10 cellular contexts compared by ENCODE assay signal in genomic region chr17:78532922-78533640, GRCh38. TPM values are rescaled to one million over a fixed set of nuclear protein-coding genes. Genes with fewer than 3 reads are reported as not detected.
A peak's percentile ranks its signal among the peaks of the same experiment; 100 is the strongest.
DNase-seq lines count a peak whose midpoint lies in the region; ATAC-seq, FAIRE-seq and TF ChIP-seq lines count a peak whose summit lies in the region.
"Had no signal": no experiment of that assay in that cellular context is flagged by ENCODE, and none has a peak within 500 bp of the region (broad histone marks: within the 10 kb centered on the region; RNA-seq: fewer than 3 reads in every experiment).

No MANE protein-coding gene starts in this region.

- H3K36me3 ChIP-seq in endothelial cell of umbilical vein (ENCODE audit: control insufficient read depth in 2 of 2, extremely low read depth in 1 of 2, insufficient read depth in 2 of 2, low read length in 2 of 2), result no peaks in the 10 kb centered on the region

- H3K4me2 ChIP-seq in endothelial cell of umbilical vein (ENCODE audit: insufficient read depth, low read length), result no peak overlapping the region

- peaks cover 0 to 1% of the 10 kb centered on the region in 2 experiments for H3K27me3 ChIP-seq in endothelial cell of umbilical vein (ENCODE audit: control insufficient read depth in 2 of 2, insufficient read depth in 2 of 2, low read length in 2 of 2)

- ATAC-seq in HG03159 (IDR thresholded peaks at IDR 0.05; ENCODE audit: unreplicated experiment) (no peak), left colon (no peak)

- no peaks in the 10 kb centered on the region for H3K79me2 ChIP-seq in endothelial cell of umbilical vein (ENCODE audit: control insufficient read depth, insufficient read depth, low read length)

- no peak for TF ChIP-seq POLR2A in endothelial cell of umbilical vein (IDR thresholded peaks at IDR 0.05; ENCODE audit: low read depth, low read length)

- DNase-seq in activated T-cell treated with anti-CD3 and anti-CD28 coated beads for 24 hours (ENCODE audit: low read depth) (peak; percentile 9), activated T-cell treated with anti-CD3 and anti-CD28 coated beads for 4 hours (no peak), RPMI7951 (ENCODE audit: low read depth) (peak; percentile 88), endothelial cell of umbilical vein (ENCODE audit: low read depth, low spot score) (peak; percentile 11), left colon (no peak), iPS-NIHi7 (ENCODE audit: extremely low spot score) (no peak)
- DNase-seq in stimulated activated CD4-positive, alpha-beta T cell treated with anti-CD3 and anti-CD28 coated beads, Interleukin-4, amount 100 ng/mL, for 1 hour, result peak; percentile 8
- DNase-seq: MM.1S, retina had no signal

- no peak overlapping the region for H3K27ac ChIP-seq in endothelial cell of umbilical vein (ENCODE audit: insufficient read depth, low read depth, low read length)

- POLR2A ChIA-PET in endothelial cell of umbilical vein (lab: Charles Lee), result no interaction called here

- intact Hi-C loops in endothelial cell of umbilical vein (cut with micrococcal nuclease) (no loop called here), left colon (cut with DNase I, micrococcal nuclease) (no loop called here)

- no peaks in the 10 kb centered on the region for H4K20me1 ChIP-seq in endothelial cell of umbilical vein (replicated peaks; ENCODE audit: control insufficient read depth, extremely low read depth, insufficient read depth, low read length)

- no peak overlapping the region for H3K4me3 ChIP-seq in endothelial cell of umbilical vein (replicated peaks in 1 of 3; ENCODE audit: insufficient read depth in 1 of 3, low read depth in 1 of 3, low read length in 3 of 3)

- CTCF ChIA-PET in endothelial cell of umbilical vein (lab: Charles Lee), result no interaction called here

- no peaks in the 10 kb centered on the region for H3K4me1 ChIP-seq in endothelial cell of umbilical vein (ENCODE audit: control insufficient read depth, extremely low read depth, insufficient read depth, low read length)

- dilution Hi-C loops in endothelial cell of umbilical vein (cut with MboI; ENCODE audit: extremely low pct_ligation_motif_present, low sequenced_read_pairs), result no loop called here

- H2AFZ ChIP-seq in endothelial cell of umbilical vein (ENCODE audit: low read depth, low read length), result no peak overlapping the region

- no peak for TF ChIP-seq CTCF in endothelial cell of umbilical vein (IDR thresholded peaks at IDR 0.05; ENCODE audit: extremely low read depth in 1 of 2, insufficient read depth in 1 of 2, low read depth in 1 of 2, low read length in 2 of 2)

- no peaks in the 10 kb centered on the region for H3K9me1 ChIP-seq in endothelial cell of umbilical vein (replicated peaks; ENCODE audit: control insufficient read depth, extremely low read depth, insufficient read depth, low read length)

- no peak for FAIRE-seq in endothelial cell of umbilical vein (lab: Jason Lieb, UNC)

- BruUV-seq in endothelial cell of umbilical vein (replicated peaks; lab: Mats Ljungman, UMichigan), result no TSS peak

- no peak overlapping the region for H3K9ac ChIP-seq in endothelial cell of umbilical vein (replicated peaks; ENCODE audit: extremely low read depth, insufficient read depth, low read length)

- no peaks in the 10 kb centered on the region for H3K9me3 ChIP-seq in endothelial cell of umbilical vein (replicated peaks; ENCODE audit: control insufficient read depth, insufficient read depth, low read length)

TF ChIP-seq in endothelial cell of umbilical vein, 7 proteins besides CTCF, POLR2A, EP300 and RAD21:
- TF ChIP-seq, protein P1, sequence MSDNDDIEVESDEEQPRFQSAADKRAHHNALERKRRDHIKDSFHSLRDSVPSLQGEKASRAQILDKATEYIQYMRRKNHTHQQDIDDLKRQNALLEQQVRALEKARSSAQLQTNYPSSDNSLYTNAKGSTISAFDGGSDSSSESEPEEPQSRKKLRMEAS (IDR thresholded peaks at IDR 0.05; ENCODE audit: insufficient read depth, insufficient read length), result no peak
- TF ChIP-seq FOS (IDR thresholded peaks at IDR 0.05; ENCODE audit: borderline replicate concordance, insufficient read depth, low read length) (no peak), EZH2 (IDR thresholded peaks at IDR 0.05; ENCODE audit: borderline replicate concordance, low read depth, low read length, severe bottlenecking) (no peak), MYC (IDR thresholded peaks at IDR 0.05; ENCODE audit: low read depth, low read length) (no peak), POLR2AphosphoS5 (IDR thresholded peaks at IDR 0.05; ENCODE audit: insufficient read depth, low read depth, low read length) (no peak), GATA2 (IDR thresholded peaks at IDR 0.05; ENCODE audit: insufficient read depth, insufficient read length, low read depth, low read length) (no peak), JUN (IDR thresholded peaks at IDR 0.05; ENCODE audit: borderline replicate concordance, insufficient read depth, insufficient read length, low read depth) (no peak)
TF ChIP-seq in endothelial cell of umbilical vein: peak in this region for 0.

RNA-seq across cellular contexts. Expression of gene DNAH17, which starts 44.1 kb away (rescaled TPM):
- 0.12 and 0.59 TPM in 2 replicates for total RNA-seq in RPMI7951 (2014; rRNA removed; shearing (Covaris generic))
- total RNA-seq in endothelial cell of umbilical vein, result not detected in 2 replicates
- polyA plus RNA-seq in endothelial cell of umbilical vein, result not detected in 2 replicates
- polyA plus RNA-seq in endothelial cell of umbilical vein (2011; cell fraction: cytosol; rRNA removed), result 0.03 TPM in 1 of 2 replicates, not detected in the other
- polyA plus RNA-seq in endothelial cell of umbilical vein (2011; cell fraction: nucleus; rRNA removed), result not detected in 2 replicates
- polyA plus RNA-seq in endothelial cell of umbilical vein (2012), result 0.55 and 0.76 TPM in 2 replicates
- not detected in 2 replicates for polyA minus RNA-seq in endothelial cell of umbilical vein
- polyA minus RNA-seq in endothelial cell of umbilical vein (2011; cell fraction: cytosol; rRNA and poly(A)+ RNA removed), result 2.8 TPM
- not detected in 2 replicates for polyA minus RNA-seq in endothelial cell of umbilical vein (2011; cell fraction: nucleus; rRNA and poly(A)+ RNA removed)
- total RNA-seq in left colon, result not detected

Comparison
In these comparisons a context has a peak if more than half of its experiments do, and no peak if none do; other contexts are left out.
1. DNase-seq: peak in activated T-cell treated with anti-CD3 and anti-CD28 coated beads for 24 hours (single experiment), RPMI7951 (single experiment), endothelial cell of umbilical vein (single experiment) and stimulated activated CD4-positive, alpha-beta T cell treated with anti-CD3 and anti-CD28 coated beads, Interleukin-4, amount 100 ng/mL, for 1 hour (single experiment); none in activated T-cell treated with anti-CD3 and anti-CD28 coated beads for 4 hours (single experiment), left colon (0 of 2) and iPS-NIHi7 (single experiment).